24 cellular contexts compared by ENCODE assay signal in genomic region chr1:113507552-113508214, GRCh38.
"Had no signal": no experiment of that assay in that cellular context is flagged by ENCODE, and none has a peak within 500 bp of the region (broad histone marks: within the 10 kb centered on the region; RNA-seq: fewer than 3 reads in every experiment).

No MANE protein-coding gene starts in this region.

- H3K4me3 ChIP-seq: SJSA1, SK-N-MC had no signal

- H3K27me3 ChIP-seq: SJSA1 had no signal

- DNase-seq: KBM-7, MV-4-11, NCI-H1048, NCI-H1105, NCI-H1417, NCI-H146, NCI-H1694 treated with DMSO at 0.1 percent for 48 hours, NCI-H1930, NCI-H2081, NCI-H2107, NCI-H2227 treated with DMSO at 0.1 percent for 48 hours, NCI-H446 treated with DMSO at 0.1 percent for 48 hours, NCI-H510A treated with DMSO at 0.1 percent for 48 hours, NCI-H526, NCI-H774, Right ventricle myocardium superior, RPMI8226, SIG-M5, SW 1271 had no signal

- H3K4me1 ChIP-seq: SJSA1 had no signal

- FAIRE-seq: HTR-8/SVneo, RCC 7860 had no signal

- H3K27ac ChIP-seq: HL-60, SJSA1, SK-N-MC had no signal
